ENCODE assay signal across 8 cellular contexts in genomic region chr7:45768516-45769394, GRCh38.
DNase-seq lines count a peak whose midpoint lies in the region; ATAC-seq and TF ChIP-seq lines count a peak whose summit lies in the region.
"Not testable (repeated sequence)": the region's sequence is repeated elsewhere in the genome, so short reads cannot be mapped to it uniquely, and the experiment has no call there.

No MANE protein-coding gene starts in this region.

- DNase-seq in GM13976 (ENCODE audit: low spot score), result peak; percentile 92
- peak; percentile 71 for DNase-seq in NCI-H1436 treated with DMSO at 0.1 percent for 48 hours (lab: John Stamatoyannopoulos, UW)
- DNase-seq in T follicular helper cell (ENCODE audit: low read depth), result peak; percentile 98
- DNase-seq in amniotic stem cell (lab: John Stamatoyannopoulos, UW), result peak; percentile 95
- DNase-seq in left cardiac atrium, result peak; percentile 100
- peak; percentile 100 for DNase-seq in posterior vena cava (ENCODE audit: low spot score)
- peak; percentile 99 for DNase-seq in upper lobe of right lung

- intact Hi-C loops in left cardiac atrium (cut with DNase I); posterior vena cava (cut with DNase I); upper lobe of right lung (cut with DNase I): not testable (repeated sequence)

- not testable (repeated sequence) for H3K9me3 ChIP-seq in upper lobe of right lung

- peak overlapping the region; percentile 88 for H3K27ac ChIP-seq in upper lobe of right lung

- ATAC-seq in HG02852 (IDR thresholded peaks at IDR 0.05; ENCODE audit: unreplicated experiment) (peak; percentile 99), left cardiac atrium (peak; percentile 100), upper lobe of right lung (peak; percentile 100)

- in situ Hi-C loops in GM13976 (cut with MboI; ENCODE audit: low sequenced_read_pairs, unreplicated experiment), result not testable (repeated sequence)

- not testable (repeated sequence) for H3K36me3 ChIP-seq in upper lobe of right lung

- not testable (repeated sequence) for H3K4me1 ChIP-seq in upper lobe of right lung

- TF ChIP-seq CTCF in GM13976 (IDR thresholded peaks at IDR 0.05; ENCODE audit: borderline replicate concordance, control extremely low read depth, extremely low read depth, insufficient read depth, missing control alignments); upper lobe of right lung (IDR thresholded peaks at IDR 0.05): not testable (repeated sequence)

- peak overlapping the region; percentile 84 for H3K4me3 ChIP-seq in upper lobe of right lung

- not testable (repeated sequence) for H3K27me3 ChIP-seq in upper lobe of right lung

Comparison
In these comparisons a context has a peak if more than half of its experiments do, and no peak if none do; other contexts are left out.
1. Peak in every context shown above with its lines: DNase-seq, ATAC-seq, H3K4me3 ChIP-seq and H3K27ac ChIP-seq.